Comparison of ENCODE assay signal across 8 cellular contexts in genomic region chr16:3283525-3284447, GRCh38. TPM values are rescaled to one million over a fixed set of nuclear protein-coding genes. Genes with fewer than 3 reads are reported as not detected.
DNase-seq lines count a peak whose midpoint lies in the region; ATAC-seq and TF ChIP-seq lines count a peak whose summit lies in the region.

No MANE protein-coding gene starts in this region.

- H3K9me3 Mint-ChIP-seq in Caco-2 (ENCODE audit: unreplicated experiment): no peaks in the 10 kb centered on the region
- no peaks in the 10 kb centered on the region for H3K9me3 Mint-ChIP-seq in central memory CD8-positive, alpha-beta T cell

- H3K4me1 ChIP-seq in Caco-2: peaks cover 19% of the 10 kb centered on the region
- peaks cover 13% of the 10 kb centered on the region; the same call in 1 of the 2 replicates for H3K4me1 ChIP-seq in HUES64 (ENCODE audit: insufficient read depth, low read length)
- H3K4me1 ChIP-seq in mucosa of stomach (ENCODE audit: control insufficient read depth, insufficient read depth, low read length): peaks cover 6% of the 10 kb centered on the region

- POLR2A ChIA-PET in Caco-2 (lab: Charles Lee): interaction anchor here (0.6 to 2.6 kb wide), 6 partner anchors 19 to 160 kb away, joined by 4 to 21 read pairs (median 9); partner anchors contain the start of genes NAA60, ZNF174, ZNF213 and ZNF597

- 6% methylated on average over 57 of the region's 57 CpGs for WGBS in HUES64

- CTCF ChIA-PET in Caco-2 (lab: Charles Lee): interaction anchor here (0.6 to 1.6 kb wide), 4 partner anchors 10 to 217 kb away, joined by 3 to 9 read pairs (median 5); partner anchors contain the start of gene CLUAP1

- H3K9ac ChIP-seq in HUES64 (ENCODE audit: low read depth, low read length) (peak overlapping the region; percentile 91), mucosa of stomach (ENCODE audit: low read length) (peak overlapping the region; percentile 81)

- H3K36me3 Mint-ChIP-seq in Caco-2 (ENCODE audit: insufficient read depth, unreplicated experiment): peaks cover 56% of the 10 kb centered on the region
- peaks cover 37% of the 10 kb centered on the region for H3K36me3 Mint-ChIP-seq in central memory CD8-positive, alpha-beta T cell (ENCODE audit: insufficient read depth)

- no peaks in the 10 kb centered on the region for H3K27me3 ChIP-seq in Caco-2 (replicated peaks; ENCODE audit: control insufficient read depth, insufficient read depth, low read length)
- no peaks in the 10 kb centered on the region for H3K27me3 ChIP-seq in HUES64 (ENCODE audit: insufficient read depth, low read length)
- H3K27me3 ChIP-seq in mucosa of stomach (ENCODE audit: control insufficient read depth, insufficient read depth, low read length): no peaks in the 10 kb centered on the region

- H3K27ac Mint-ChIP-seq in Caco-2 (ENCODE audit: unreplicated experiment): peak overlapping the region; percentile 99
- H3K27ac Mint-ChIP-seq in central memory CD8-positive, alpha-beta T cell (ENCODE audit: low read depth): peak overlapping the region; percentile 94

- no peak for TF ChIP-seq CTCF in Caco-2 (IDR thresholded peaks at IDR 0.05; ENCODE audit: insufficient read depth in 1 of 2, low read depth in 1 of 2, low read length in 1 of 2, severe bottlenecking in 1 of 2, unreplicated experiment in 1 of 2)

- H3K4me3 Mint-ChIP-seq in Caco-2 (ENCODE audit: unreplicated experiment): peak overlapping the region; percentile 98
- peak overlapping the region; percentile 87 for H3K4me3 Mint-ChIP-seq in central memory CD8-positive, alpha-beta T cell

- TSS peak; percentile 41 for BruUV-seq in Caco-2 (replicated peaks; lab: Mats Ljungman, UMichigan)

- H3K9me3 ChIP-seq in Caco-2 (peaks cover 7% of the 10 kb centered on the region), HUES64 (ENCODE audit: insufficient read depth, low read depth, low read length) (peaks cover 30% of the 10 kb centered on the region), mucosa of stomach (ENCODE audit: control insufficient read depth, low read length) (peaks cover 7% of the 10 kb centered on the region)

- peak overlapping the region; percentile 99 for H3K27ac ChIP-seq in HUES64 (ENCODE audit: low read depth, low read length)

- no peaks in the 10 kb centered on the region for H3K27me3 Mint-ChIP-seq in Caco-2 (ENCODE audit: insufficient read depth, unreplicated experiment)
- H3K27me3 Mint-ChIP-seq in central memory CD8-positive, alpha-beta T cell: no peaks in the 10 kb centered on the region

- intact Hi-C loops in Caco-2 (cut with micrococcal nuclease; ENCODE audit: unreplicated experiment): loop anchor here (5.0 to 10.0 kb wide), 3 partner anchors 121 to 159 kb away; partner anchors contain the start of genes NAA60, ZNF174, ZNF597 and ZSCAN32

- DNase-seq in Caco-2 (no peak), GOT3 (lab: John Stamatoyannopoulos, UW) (no peak), KG1 (lab: John Stamatoyannopoulos, UW) (no peak)
- DNase-seq in central memory CD8-positive, alpha-beta T cell (ENCODE audit: low spot score in 2 of 2): no peak

- no peak for ATAC-seq in central memory CD8-positive, alpha-beta T cell (replicated peaks; ENCODE audit: extremely low read depth, poor library complexity, severe bottlenecking)
- ATAC-seq in HG03457 (IDR thresholded peaks at IDR 0.05; ENCODE audit: unreplicated experiment) (no peak), HG02642 (IDR thresholded peaks at IDR 0.05; ENCODE audit: poor library complexity, unreplicated experiment) (no peak)

- H3K4me3 ChIP-seq in Caco-2 (ENCODE audit: low read depth, low read length): peak overlapping the region; percentile 72
- peak overlapping the region; percentile 86 for H3K4me3 ChIP-seq in HUES64 (ENCODE audit: low read length)
- H3K4me3 ChIP-seq in mucosa of stomach (ENCODE audit: low read length): peak overlapping the region; percentile 85

- H3K4me1 Mint-ChIP-seq in Caco-2 (ENCODE audit: low read depth, unreplicated experiment): no peaks in the 10 kb centered on the region
- H3K4me1 Mint-ChIP-seq in central memory CD8-positive, alpha-beta T cell: peaks cover 38% of the 10 kb centered on the region

- H3K36me3 ChIP-seq in Caco-2 (ENCODE audit: control insufficient read depth, insufficient read depth, low read length) (peaks cover 14% of the 10 kb centered on the region), HUES64 (ENCODE audit: insufficient read depth, low read length) (peaks cover 31% of the 10 kb centered on the region), mucosa of stomach (ENCODE audit: control insufficient read depth, insufficient read depth, low read length) (peaks cover 13% of the 10 kb centered on the region)

RNA-seq across cellular contexts. Expression of gene ZNF263, which starts 0.5 kb away (rescaled TPM):
- 37.0 and 37.4 TPM in 2 replicates for total RNA-seq in Caco-2 (2022)
- polyA plus RNA-seq in HUES64 (2013, experiment 1 of 2): 21.3 TPM
- 23.7 TPM for polyA plus RNA-seq in HUES64 (2013, experiment 2 of 2)

RNA-seq across cellular contexts. Expression of gene TIGD7, which starts 21.4 kb away (rescaled TPM):
- 3.7 and 5.2 TPM in 2 replicates for total RNA-seq in Caco-2 (2022)
- 2.5 TPM for polyA plus RNA-seq in HUES64 (2013, experiment 1 of 2)
- 2.0 TPM for polyA plus RNA-seq in HUES64 (2013, experiment 2 of 2)

RNA-seq across cellular contexts. Expression of gene ZNF75A, which starts 21.5 kb away (rescaled TPM):
- 28.4 and 29.1 TPM in 2 replicates for total RNA-seq in Caco-2 (2022)
- polyA plus RNA-seq in HUES64 (2013, experiment 1 of 2): 18.2 TPM
- 15.3 TPM for polyA plus RNA-seq in HUES64 (2013, experiment 2 of 2)

RNA-seq across cellular contexts. Expression of gene MEFV, which starts 27.4 kb away (rescaled TPM):
- total RNA-seq in Caco-2 (2022): not detected in 2 replicates
- not detected for polyA plus RNA-seq in HUES64 (2013, experiment 1 of 2)
- not detected for polyA plus RNA-seq in HUES64 (2013, experiment 2 of 2)

RNA-seq across cellular contexts. Expression of gene ZNF200, which starts 48.8 kb away (rescaled TPM):
- total RNA-seq in Caco-2 (2022): 11.3 and 12.1 TPM in 2 replicates
- polyA plus RNA-seq in HUES64 (2013, experiment 1 of 2): 10.6 TPM
- 9.1 TPM for polyA plus RNA-seq in HUES64 (2013, experiment 2 of 2)
